ENCODE assay signal across 10 cellular contexts in genomic region chr4:52714597-52715254, GRCh38. TPM values are rescaled to one million over a fixed set of nuclear protein-coding genes. Genes with fewer than 3 reads are reported as not detected.
A peak's percentile ranks its signal among the peaks of the same experiment; 100 is the strongest.
DNase-seq lines count a peak whose midpoint lies in the region; ATAC-seq and TF ChIP-seq lines count a peak whose summit lies in the region.
"Had no signal": no experiment of that assay in that cellular context is flagged by ENCODE, and none has a peak within 500 bp of the region (broad histone marks: within the 10 kb centered on the region; RNA-seq: fewer than 3 reads in every experiment).

No MANE protein-coding gene starts in this region.

- no peak overlapping the region for H2BK5ac ChIP-seq in mesendoderm (ENCODE audit: low read length)

- no peak for ATAC-seq in SK-N-SH treated with all-trans-retinoic acid at 6 μM for 48 hours

- H4K20me1 ChIP-seq in SK-N-SH (ENCODE audit: insufficient read depth) = no peaks in the 10 kb centered on the region
- H4K20me1 ChIP-seq in KMS-11 (ENCODE audit: insufficient read depth) = no peaks in the 10 kb centered on the region

- peaks cover 6% of the 10 kb centered on the region for H3K79me1 ChIP-seq in mesendoderm (ENCODE audit: low read length)

- no peak overlapping the region for H3K4ac ChIP-seq in mesendoderm (ENCODE audit: low read depth, low read length)

- TF ChIP-seq EP300 in SK-N-SH (IDR thresholded peaks at IDR 0.05; ENCODE audit: borderline replicate concordance in 1 of 2, low read depth in 1 of 2, low read length in 1 of 2) = no peak

- H3K4me2 ChIP-seq in SK-N-SH (peak overlapping the region; percentile 95; the same call in 1 of the 2 replicates), KMS-11 (peak overlapping the region; percentile 70), mesendoderm (ENCODE audit: low read length) (peak overlapping the region; percentile 19)

- H3K9ac ChIP-seq in SK-N-SH (no peak overlapping the region), KMS-11 (no peak overlapping the region), mesendoderm (ENCODE audit: low read length) (peak overlapping the region; percentile 51)

- no peak overlapping the region for H3K23ac ChIP-seq in mesendoderm (ENCODE audit: low read length)

- H3K27me3 Mint-ChIP-seq in activated T-helper 1 cell treated with anti-CD3 and anti-CD28 coated beads, Interleukin-12 subunit alpha, Interleukin-12 subunit beta, Interleukin-2, Interleukin-4 antibody, amounts not matched to agents 30 ng/mL and 10 ng/mL and 1 ng/mL, durations not matched to agents 14 hours and 24 hours and 36 hours (ENCODE audit: insufficient read depth) = no peaks in the 10 kb centered on the region

- H3K9me3 Mint-ChIP-seq in activated T-helper 1 cell treated with anti-CD3 and anti-CD28 coated beads, Interleukin-12 subunit alpha, Interleukin-12 subunit beta, Interleukin-2, Interleukin-4 antibody, amounts not matched to agents 30 ng/mL and 10 ng/mL and 1 ng/mL, durations not matched to agents 14 hours and 24 hours and 36 hours = no peaks in the 10 kb centered on the region

- POLR2A ChIA-PET in SK-N-SH (lab: Yijun Ruan, JAX) = no interaction called here

- H3K4me3 ChIP-seq in SK-N-SH (ENCODE audit: low read depth in 2 of 2, low read length in 1 of 2) (peak overlapping the region in 1 of 2 experiments; percentile 2; a peak in 2 of 4 replicates), KMS-11 (IDR thresholded peaks at IDR 0.05; ENCODE audit: insufficient read depth, low read depth, low read length) (no peak overlapping the region), mesendoderm (ENCODE audit: low read length) (no peak overlapping the region)

- H3K79me2 ChIP-seq in SK-N-SH (ENCODE audit: insufficient read depth) (peaks cover 26% of the 10 kb centered on the region), KMS-11 (ENCODE audit: insufficient read depth, low read depth) (peaks cover 22% of the 10 kb centered on the region), mesendoderm (ENCODE audit: control insufficient read depth, insufficient read depth, low read length) (peaks cover 16% of the 10 kb centered on the region)

- H3K4me1 ChIP-seq in SK-N-SH (ENCODE audit: control insufficient read depth in 1 of 2, insufficient read depth in 2 of 2, low read depth in 1 of 2, low read length in 1 of 2) (peaks cover 10 to 33% of the 10 kb centered on the region in 2 experiments; a peak in 2 of 4 replicates), KMS-11 (ENCODE audit: low read depth, poor library complexity, severe bottlenecking) (peaks cover 28% of the 10 kb centered on the region), mesendoderm (ENCODE audit: control insufficient read depth, low read depth, low read length) (peaks cover 2% of the 10 kb centered on the region)

- intact Hi-C loops in activated T-helper 1 cell treated with anti-CD3 and anti-CD28 coated beads, Interleukin-12 subunit alpha, Interleukin-12 subunit beta, Interleukin-2, Interleukin-4 antibody, amounts not matched to agents 30 ng/mL and 10 ng/mL and 1 ng/mL, durations not matched to agents 14 hours and 24 hours and 36 hours (cut with micrococcal nuclease) = loop anchor here (5.0 kb wide), 2 partner anchors 167 to 1518 kb away; no protein-coding TSS in a partner anchor

- peak overlapping the region; percentile 47 for H3K56ac ChIP-seq in mesendoderm (ENCODE audit: low read length)

- H3K27ac Mint-ChIP-seq in activated T-helper 1 cell treated with anti-CD3 and anti-CD28 coated beads, Interleukin-12 subunit alpha, Interleukin-12 subunit beta, Interleukin-2, Interleukin-4 antibody, amounts not matched to agents 30 ng/mL and 10 ng/mL and 1 ng/mL, durations not matched to agents 14 hours and 24 hours and 36 hours = peak overlapping the region; percentile 88

- H3K9me3 ChIP-seq in SK-N-SH = no peaks in the 10 kb centered on the region

- H3K27me3 ChIP-seq in SK-N-SH (ENCODE audit: insufficient read depth) (no peaks in the 10 kb centered on the region), KMS-11 (ENCODE audit: insufficient read depth, low read depth) (no peaks in the 10 kb centered on the region), mesendoderm (ENCODE audit: insufficient read depth, low read length, poor library complexity) (no peaks in the 10 kb centered on the region)

- no peak overlapping the region for H3K18ac ChIP-seq in mesendoderm (ENCODE audit: low read length)

- no peaks in the 10 kb centered on the region for H3K9me2 ChIP-seq in SK-N-SH

- H3F3A ChIP-seq in SK-N-SH (replicated peaks; ENCODE audit: insufficient read depth) = peaks cover 21% of the 10 kb centered on the region

- no peak overlapping the region for H2BK15ac ChIP-seq in mesendoderm (replicated peaks; ENCODE audit: low read depth)

- peaks cover 30 to 33% of the 10 kb centered on the region in 2 experiments for H3K36me3 ChIP-seq in SK-N-SH (replicated peaks in 1 of 2; ENCODE audit: control insufficient read depth in 1 of 2, insufficient read depth in 2 of 2, low read length in 1 of 2)
- peaks cover 23% of the 10 kb centered on the region; the same call in 1 of the 2 replicates for H3K36me3 ChIP-seq in KMS-11 (ENCODE audit: insufficient read depth)
- peaks cover 6% of the 10 kb centered on the region for H3K36me3 ChIP-seq in mesendoderm (ENCODE audit: control insufficient read depth, insufficient read depth, low read length)

- TF ChIP-seq RAD21 in SK-N-SH (IDR thresholded peaks at IDR 0.05; ENCODE audit: low read length) = no peak

- no peak overlapping the region for H4K5ac ChIP-seq in mesendoderm (ENCODE audit: low read length)

- H2BK120ac ChIP-seq in mesendoderm (ENCODE audit: low read depth, low read length) = no peak overlapping the region

- 96% methylated on average over 4 of the region's 4 CpGs for WGBS in SK-N-SH (ENCODE audit: low lambda C conversion rate)
- WGBS in mesendoderm (ENCODE audit: extremely low coverage, insufficient coverage, low lambda C conversion rate) = no CpG with 5 or more reads among the region's 4 CpGs

- H3K36me3 Mint-ChIP-seq in activated T-helper 1 cell treated with anti-CD3 and anti-CD28 coated beads, Interleukin-12 subunit alpha, Interleukin-12 subunit beta, Interleukin-2, Interleukin-4 antibody, amounts not matched to agents 30 ng/mL and 10 ng/mL and 1 ng/mL, durations not matched to agents 14 hours and 24 hours and 36 hours (ENCODE audit: low read depth) = peaks cover 44% of the 10 kb centered on the region

- DNase-seq in SK-N-SH (no peak), mesendoderm (peak; percentile 24), HPDE6-E6E7 (ENCODE audit: extremely low spot score) (no peak), GM20000 (ENCODE audit: low spot score) (no peak)
- DNase-seq in activated T-helper 1 cell treated with anti-CD3 and anti-CD28 coated beads, Interleukin-12 subunit alpha, Interleukin-12 subunit beta, Interleukin-2, Interleukin-4 antibody, amounts not matched to agents 30 ng/mL and 10 ng/mL and 1 ng/mL, durations not matched to agents 14 hours and 24 hours and 36 hours (ENCODE audit: low spot score) = no peak
- no peak for DNase-seq in stimulated activated naive CD4-positive, alpha-beta T cell (lab: John Stamatoyannopoulos, UW)
- DNase-seq: activated effector memory CD4-positive, alpha-beta T cell treated with Interleukin-2 at 50 U/mL for 16 hours; foreskin melanocyte had no signal

- no peak overlapping the region for H2AK5ac ChIP-seq in mesendoderm (ENCODE audit: low read length)

- peaks cover 57% of the 10 kb centered on the region for H3K4me1 Mint-ChIP-seq in activated T-helper 1 cell treated with anti-CD3 and anti-CD28 coated beads, Interleukin-12 subunit alpha, Interleukin-12 subunit beta, Interleukin-2, Interleukin-4 antibody, amounts not matched to agents 30 ng/mL and 10 ng/mL and 1 ng/mL, durations not matched to agents 14 hours and 24 hours and 36 hours (ENCODE audit: low read depth)

- TF ChIP-seq CTCF in SK-N-SH (IDR thresholded peaks at IDR 0.05) = no peak
- no peak for TF ChIP-seq CTCF in KMS-11 (conservative IDR thresholded peaks at IDR 0.05; ENCODE audit: low read depth, low read length)
- TF ChIP-seq CTCF in GM20000 (IDR thresholded peaks at IDR 0.05; ENCODE audit: extremely low read depth, missing control alignments) = no peak

- CTCF ChIA-PET in SK-N-SH (lab: Yijun Ruan, JAX) = interaction anchor here (1.8 kb wide), 1 partner anchor 170 kb away, joined by 4 read pairs; no protein-coding TSS in a partner anchor

- H3K27ac ChIP-seq in SK-N-SH (ENCODE audit: low read depth in 2 of 2, low read length in 1 of 2) (peak overlapping the region in 1 of 2 experiments; percentile 43; a peak in 2 of 4 replicates), KMS-11 (peak overlapping the region; percentile 11; the same call in 1 of the 2 replicates), mesendoderm (ENCODE audit: low read depth, low read length) (no peak overlapping the region)

- no peak overlapping the region for H4K8ac ChIP-seq in mesendoderm (ENCODE audit: low read depth, low read length)

- H2AFZ ChIP-seq in SK-N-SH (ENCODE audit: low read depth) = no peak overlapping the region
- H2AFZ ChIP-seq in KMS-11 (ENCODE audit: low read depth) = no peak overlapping the region

- peak overlapping the region; percentile 98 for H3K4me3 Mint-ChIP-seq in activated T-helper 1 cell treated with anti-CD3 and anti-CD28 coated beads, Interleukin-12 subunit alpha, Interleukin-12 subunit beta, Interleukin-2, Interleukin-4 antibody, amounts not matched to agents 30 ng/mL and 10 ng/mL and 1 ng/mL, durations not matched to agents 14 hours and 24 hours and 36 hours

TF ChIP-seq in SK-N-SH, 30 proteins besides CTCF, POLR2A, EP300 and RAD21 (continues in another document):
- TF ChIP-seq MXI1 (IDR thresholded peaks at IDR 0.05; ENCODE audit: low read depth, low read length) = no peak

TF ChIP-seq in SK-N-SH treated with all-trans-retinoic acid at 6 μM for 48 hours, 23 proteins besides CTCF, POLR2A, EP300 and RAD21 (continues in another document):
- TF ChIP-seq ARNTL (CRISPR knock-in tag; IDR thresholded peaks at IDR 0.05; ENCODE audit: borderline replicate concordance, low read depth) (no peak), ISL1 (CRISPR knock-in tag; IDR thresholded peaks at IDR 0.05) (no peak), TCF4 (CRISPR knock-in tag; IDR thresholded peaks at IDR 0.05; ENCODE audit: borderline replicate concordance) (no peak), CSDC2 (CRISPR knock-in tag; IDR thresholded peaks at IDR 0.05) (no peak)

RNA-seq across cellular contexts. Expression of gene ERVMER34-1, which starts 36.5 kb away (rescaled TPM):
- polyA plus RNA-seq in SK-N-SH (2012; rRNA removed) = 0.05 and 0.06 TPM in 2 replicates
- polyA plus RNA-seq in SK-N-SH (2012; cell fraction: cytosol; rRNA removed) = 0.08 and 0.09 TPM in 2 replicates
- 0.02 TPM in 1 of 2 replicates, not detected in the other for polyA plus RNA-seq in SK-N-SH (2012; cell fraction: nucleus; rRNA removed)
- 0.05 TPM in 1 of 2 replicates, not detected in the other for total RNA-seq in activated T-helper 1 cell treated with anti-CD3 and anti-CD28 coated beads, Interleukin-12 subunit alpha, Interleukin-12 subunit beta, Interleukin-2, Interleukin-4 antibody, amounts not matched to agents 30 ng/mL and 10 ng/mL and 1 ng/mL, durations not matched to agents 14 hours and 24 hours and 36 hours
- polyA plus RNA-seq in mesendoderm (2013, experiment 1 of 2) = 15.7 TPM
- polyA plus RNA-seq in mesendoderm (2013, experiment 2 of 2) = 15.7 TPM

RNA-seq across cellular contexts. Expression of gene USP46, which starts 55.6 kb away (rescaled TPM):
- 4.5 and 6.0 TPM in 2 replicates for polyA plus RNA-seq in SK-N-SH (2012; rRNA removed)
- polyA plus RNA-seq in SK-N-SH (2012; cell fraction: cytosol; rRNA removed) = 7.2 and 8.1 TPM in 2 replicates
- 2.3 and 6.1 TPM in 2 replicates for polyA plus RNA-seq in SK-N-SH (2012; cell fraction: nucleus; rRNA removed)
- total RNA-seq in activated T-helper 1 cell treated with anti-CD3 and anti-CD28 coated beads, Interleukin-12 subunit alpha, Interleukin-12 subunit beta, Interleukin-2, Interleukin-4 antibody, amounts not matched to agents 30 ng/mL and 10 ng/mL and 1 ng/mL, durations not matched to agents 14 hours and 24 hours and 36 hours = 9.9 and 10.1 TPM in 2 replicates
- 38.4 TPM for polyA plus RNA-seq in mesendoderm (2013, experiment 1 of 2)
- 41.2 TPM for polyA plus RNA-seq in mesendoderm (2013, experiment 2 of 2)

Comparison
In these comparisons a context has a peak if more than half of its experiments do, and no peak if none do; other contexts are left out.
1. H3K4me2 ChIP-seq: peak in every context shown above with its lines; median percentile 95 in SK-N-SH; 70 in KMS-11; 19 in mesendoderm.